Comparison of ENCODE assay signal across 1 cellular context in genomic region chr3:30623375-30623774, GRCh38.
TF ChIP-seq lines count a peak whose summit lies in the region.

No MANE protein-coding gene starts in this region.

TF ChIP-seq in IMR-90, 13 proteins besides CTCF, POLR2A, EP300 and RAD21 (continued from another document):
- TF ChIP-seq FOS (IDR thresholded peaks at IDR 0.05; ENCODE audit: low read depth, low read length) = no peak
- no peak for TF ChIP-seq MAZ (IDR thresholded peaks at IDR 0.05; ENCODE audit: borderline replicate concordance, low read depth, low read length)
- TF ChIP-seq BHLHE40 (IDR thresholded peaks at IDR 0.05; ENCODE audit: low read depth, low read length) = no peak
- no peak for TF ChIP-seq MAFK (IDR thresholded peaks at IDR 0.05; ENCODE audit: low read depth, low read length)
- no peak for TF ChIP-seq USF2 (IDR thresholded peaks at IDR 0.05; ENCODE audit: low read depth, low read length)
- TF ChIP-seq SMC3 (IDR thresholded peaks at IDR 0.05; ENCODE audit: low read depth, low read length) = no peak
- no peak for TF ChIP-seq RCOR1 (IDR thresholded peaks at IDR 0.05; ENCODE audit: insufficient replicate concordance, low read length)
